In genomic region chr10:34732926-34733325, GRCh38 we compare ENCODE assay signal across 9 cellular contexts.
DNase-seq lines count a peak whose midpoint lies in the region; ATAC-seq and TF ChIP-seq lines count a peak whose summit lies in the region.
"Had no signal": no experiment of that assay in that cellular context is flagged by ENCODE, and none has a peak within 500 bp of the region (broad histone marks: within the 10 kb centered on the region; RNA-seq: fewer than 3 reads in every experiment).

No MANE protein-coding gene starts in this region.

- peak overlapping the region; percentile 14; the same call in 1 of the 2 replicates for H3K27ac ChIP-seq in HCT116 (ENCODE audit: low read depth, low read length)
- H3K27ac ChIP-seq in RWPE2 (ENCODE audit: poor library complexity, severe bottlenecking) = peak overlapping the region; percentile 91

- 0 out of 2 replicates have a peak, but pooled peaks have one; percentile 20 for TF ChIP-seq RAD21 in HCT116 (IDR thresholded peaks at IDR 0.05; ENCODE audit: low read depth)

- no TSS peak for BruUV-seq in Caco-2 (replicated peaks; lab: Mats Ljungman, UMichigan)
- BruUV-seq in HCT116 (replicated peaks; lab: Mats Ljungman, UMichigan) = no TSS peak

- H3K4me1 ChIP-seq in Caco-2 = peaks cover 74% of the 10 kb centered on the region
- H3K4me1 ChIP-seq in HCT116 (ENCODE audit: control insufficient read depth in 1 of 2, insufficient read depth in 2 of 2, low read length in 2 of 2) = peaks cover 45 to 58% of the 10 kb centered on the region in 2 experiments
- peaks cover 37% of the 10 kb centered on the region for H3K4me1 ChIP-seq in RWPE2 (ENCODE audit: insufficient read depth, poor library complexity, severe bottlenecking)

- no peak overlapping the region for H3K4me3 Mint-ChIP-seq in Caco-2 (ENCODE audit: unreplicated experiment)

- peak; percentile 77 for ATAC-seq in HCT116
- ATAC-seq in RWPE2 (ENCODE audit: low read depth) = peak; percentile 52; the same call in 1 of the 3 replicates
- ATAC-seq in GM18873 (IDR thresholded peaks at IDR 0.05; ENCODE audit: low FRiP score, unreplicated experiment) = no peak

- H2AFZ ChIP-seq in HCT116 (ENCODE audit: low read depth, low read length, poor library complexity, severe bottlenecking) = no peak overlapping the region

- H3K27me3 ChIP-seq in Caco-2 (replicated peaks; ENCODE audit: control insufficient read depth, insufficient read depth, low read length) (no peaks in the 10 kb centered on the region), HCT116 (ENCODE audit: insufficient read depth, low read length) (no peaks in the 10 kb centered on the region), RWPE2 (ENCODE audit: insufficient read depth, poor library complexity, severe bottlenecking) (no peaks in the 10 kb centered on the region)
- H3K27me3 ChIP-seq: esophagus muscularis mucosa had no signal

- peak overlapping the region; percentile 71 for H3K27ac Mint-ChIP-seq in Caco-2 (ENCODE audit: unreplicated experiment)

- peaks cover 62% of the 10 kb centered on the region for H3K4me1 Mint-ChIP-seq in Caco-2 (ENCODE audit: low read depth, unreplicated experiment)

- in situ Hi-C loops in GM13976 (cut with MboI; ENCODE audit: low sequenced_read_pairs, unreplicated experiment) = no loop called here

- H3K9ac ChIP-seq in HCT116 (ENCODE audit: low read length) = 0 out of 2 replicates have a peak overlapping the region, but pooled peaks have one; percentile 18

- peaks cover 74% of the 10 kb centered on the region for H3K79me2 ChIP-seq in HCT116 (ENCODE audit: insufficient read depth, low read length)

- H3K4me3 ChIP-seq in Caco-2 (ENCODE audit: low read depth, low read length) (no peak overlapping the region), HCT116 (replicated peaks in 1 of 2; ENCODE audit: low read depth in 1 of 2, low read length in 2 of 2) (peak overlapping the region in 1 of 2 experiments; percentile 12; a peak in 2 of 4 replicates), RWPE2 (ENCODE audit: severe bottlenecking) (no peak overlapping the region)
- H3K4me3 ChIP-seq: esophagus muscularis mucosa had no signal

- TF ChIP-seq POLR2A in HCT116 (IDR thresholded peaks at IDR 0.05; ENCODE audit: borderline replicate concordance, extremely low read depth, insufficient read depth, insufficient read length) = no peak

- POLR2A ChIA-PET in Caco-2 (lab: Charles Lee) = no interaction called here
- POLR2A ChIA-PET in HCT116 (lab: Charles Lee) = interaction anchor here (0.7 kb wide), 1 partner anchor 13 kb away, joined by 3 read pairs; no protein-coding TSS in a partner anchor

- no peaks in the 10 kb centered on the region for H3K9me3 Mint-ChIP-seq in Caco-2 (ENCODE audit: unreplicated experiment)

- intact Hi-C loops in Caco-2 (cut with micrococcal nuclease; ENCODE audit: unreplicated experiment) (loop anchor here (2.0 to 5.0 kb wide), 4 partner anchors 51 to 82 kb away; partner anchors contain the start of gene PARD3), HCT116 (cut with micrococcal nuclease) (no loop called here)

- H3K9me2 ChIP-seq in HCT116 (ENCODE audit: insufficient read depth) = no peaks in the 10 kb centered on the region

- TF ChIP-seq CTCF in Caco-2 (IDR thresholded peaks at IDR 0.05; ENCODE audit: insufficient read depth in 1 of 2, low read depth in 1 of 2, low read length in 1 of 2, severe bottlenecking in 1 of 2, unreplicated experiment in 1 of 2) (peak in 1 of 2 experiments; percentile 20), HCT116 (IDR thresholded peaks at IDR 0.05 in 2 of 3, conservative IDR thresholded peaks at IDR 0.05 in 1 of 3; ENCODE audit: borderline replicate concordance in 1 of 3, insufficient read depth in 1 of 3, low read depth in 2 of 3, low read length in 2 of 3) (peak; percentile 7 to 60 (median 51); a peak in 4 of 6 replicates), RWPE2 (IDR thresholded peaks at IDR 0.05; ENCODE audit: poor library complexity, severe bottlenecking) (peak; percentile 29), GM13976 (IDR thresholded peaks at IDR 0.05; ENCODE audit: borderline replicate concordance, control extremely low read depth, extremely low read depth, insufficient read depth, missing control alignments) (no peak)

- peak; percentile 52 to 62 for DNase-seq in Caco-2
- peak; percentile 57 for DNase-seq in HCT116 (ENCODE audit: low read depth, low spot score)
- DNase-seq in RWPE2 (ENCODE audit: low spot score) = no peak
- peak; percentile 58 for DNase-seq in iPS-NIHi11 (ENCODE audit: low spot score)
- DNase-seq in NCI-H446 (lab: John Stamatoyannopoulos, UW) = no peak
- DNase-seq in NCI-H128 (lab: John Stamatoyannopoulos, UW; ENCODE audit: unreplicated experiment) = no peak
- no peak for DNase-seq in GM13976 (ENCODE audit: low spot score)

- RAD21 ChIA-PET in HCT116 (lab: Charles Lee; ENCODE audit: low non-redundant PET in 1 of 2, low total read pairs in 2 of 2, uncharacterized antibody in 2 of 2, unreplicated experiment in 2 of 2) = interaction anchor here in 1 of 2 experiments (1.1 kb wide), 1 partner anchor 25 kb away, joined by 3 read pairs; no protein-coding TSS in a partner anchor

- H3K9me3 ChIP-seq in Caco-2 (no peaks in the 10 kb centered on the region), HCT116 (ENCODE audit: control insufficient read depth in 1 of 2, insufficient read depth in 1 of 2, low read depth in 1 of 2, low read length in 2 of 2) (no peaks in the 10 kb centered on the region), RWPE2 (ENCODE audit: severe bottlenecking) (no peaks in the 10 kb centered on the region)
- H3K9me3 ChIP-seq: esophagus muscularis mucosa had no signal

- no peaks in the 10 kb centered on the region for H3K36me3 Mint-ChIP-seq in Caco-2 (ENCODE audit: insufficient read depth, unreplicated experiment)

- peaks cover 15% of the 10 kb centered on the region; the same call in 1 of the 2 replicates for H4K20me1 ChIP-seq in HCT116 (ENCODE audit: insufficient read depth)

- no peaks in the 10 kb centered on the region for H3K27me3 Mint-ChIP-seq in Caco-2 (ENCODE audit: insufficient read depth, unreplicated experiment)

- CTCF ChIA-PET in Caco-2 (lab: Charles Lee) (interaction anchor here (0.6 to 2.2 kb wide), 14 partner anchors 9 to 224 kb away, joined by 3 to 18 read pairs (median 5); no protein-coding TSS in a partner anchor), HCT116 (lab: Charles Lee) (interaction anchor here (0.6 to 3.3 kb wide), 16 partner anchors 9 to 224 kb away, joined by 3 to 36 read pairs (median 5); no protein-coding TSS in a partner anchor)

- H3K4me2 ChIP-seq in HCT116 (ENCODE audit: low read length) = peak overlapping the region; percentile 65

- H3K36me3 ChIP-seq in Caco-2 (ENCODE audit: control insufficient read depth, insufficient read depth, low read length) (no peaks in the 10 kb centered on the region), HCT116 (ENCODE audit: control insufficient read depth in 1 of 2, insufficient read depth in 2 of 2, low read length in 2 of 2) (no peaks in the 10 kb centered on the region), RWPE2 (ENCODE audit: low read depth) (no peaks in the 10 kb centered on the region)
- H3K36me3 ChIP-seq: esophagus muscularis mucosa had no signal

TF ChIP-seq in HCT116, 20 proteins besides CTCF, POLR2A, EP300 and RAD21 (continues in another document):
- TF ChIP-seq ELF1 (IDR thresholded peaks at IDR 0.05; ENCODE audit: borderline replicate concordance, low read depth) (no peak), TCF7L2 (IDR thresholded peaks at IDR 0.05; ENCODE audit: borderline replicate concordance, extremely low read depth, insufficient read depth, insufficient read length) (no peak), SP1 (IDR thresholded peaks at IDR 0.05; ENCODE audit: low read depth) (peak; percentile 41; the same call in 1 of the 2 replicates), SRF (IDR thresholded peaks at IDR 0.05; ENCODE audit: low read depth) (no peak), CBX3 (IDR thresholded peaks at IDR 0.05; ENCODE audit: low read depth) (0 out of 2 replicates have a peak, but pooled peaks have one; percentile 28), EGR1 (IDR thresholded peaks at IDR 0.05; ENCODE audit: low read depth) (no peak), FOSL1 (IDR thresholded peaks at IDR 0.05; ENCODE audit: low read depth) (peak; percentile 58), EZH2 (IDR thresholded peaks at IDR 0.05) (no peak), REST (IDR thresholded peaks at IDR 0.05; ENCODE audit: low read depth) (no peak), POLR2AphosphoS5 (IDR thresholded peaks at IDR 0.05; ENCODE audit: low read depth, low read length) (no peak), MAX (IDR thresholded peaks at IDR 0.05) (no peak), ZFX (IDR thresholded peaks at IDR 0.05) (no peak), SIN3A (IDR thresholded peaks at IDR 0.05; ENCODE audit: low read depth) (no peak), JUND (IDR thresholded peaks at IDR 0.05) (peak; percentile 59), CEBPB (IDR thresholded peaks at IDR 0.05; ENCODE audit: low read depth) (no peak), YY1 (IDR thresholded peaks at IDR 0.05; ENCODE audit: extremely low read depth, insufficient replicate concordance, low read depth, low read length) (no peak)

Comparison
In these comparisons a context has a peak if more than half of its experiments do, and no peak if none do; other contexts are left out.
1. DNase-seq: peak in Caco-2 (2 of 2), HCT116 (single experiment) and iPS-NIHi11 (single experiment); none in RWPE2 (single experiment), NCI-H446 (0 of 2), NCI-H128 (single experiment) and GM13976 (single experiment).